ENCODE assay signal across 8 cellular contexts in the genomic region with DNA sequence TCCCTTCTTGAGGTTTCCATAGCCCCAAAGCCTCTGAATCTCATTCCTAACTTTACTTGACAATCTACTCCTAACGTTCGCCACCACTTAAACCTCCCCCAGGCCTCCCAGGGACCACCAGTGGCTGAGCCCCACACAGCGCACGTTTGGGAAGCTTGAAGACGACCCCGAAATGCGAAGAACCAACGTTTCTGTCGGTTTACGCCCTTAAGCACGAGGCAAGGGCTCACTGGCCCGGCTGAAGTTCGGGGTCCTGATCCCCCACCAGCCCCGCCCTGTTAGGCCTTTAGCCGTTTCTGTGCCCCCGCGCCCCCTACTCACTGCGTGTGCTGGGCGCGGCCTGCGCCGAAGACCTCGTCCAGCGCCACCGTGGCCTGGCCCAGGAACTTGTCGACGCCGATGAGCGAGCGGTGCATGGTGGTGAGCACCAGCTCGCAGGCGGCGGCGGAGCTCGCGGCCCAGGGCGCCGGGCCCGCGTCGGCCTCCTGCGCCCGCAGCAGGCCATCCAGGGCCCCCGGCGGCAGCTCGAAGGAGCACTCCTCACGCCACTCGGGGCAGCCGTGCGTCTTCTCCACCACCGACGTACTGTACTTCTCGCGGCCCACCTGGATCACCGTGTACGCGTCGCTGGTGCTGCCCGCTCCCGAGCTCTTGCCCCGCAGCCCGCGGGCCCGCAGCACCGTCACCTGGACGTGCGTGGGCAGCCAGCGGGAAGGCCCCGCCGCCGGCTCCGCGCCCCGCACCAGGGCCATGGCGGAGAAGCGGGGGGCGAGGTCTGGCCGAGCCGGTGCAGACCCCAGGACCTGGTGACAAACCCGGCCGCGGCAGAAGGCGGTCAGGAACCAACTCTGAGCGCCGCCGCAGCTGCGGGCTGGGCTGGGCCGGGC. TPM values are rescaled to one million over a fixed set of nuclear protein-coding genes. Genes with fewer than 3 reads are reported as not detected.
DNase-seq lines count a peak whose midpoint lies in the region; ATAC-seq and TF ChIP-seq lines count a peak whose summit lies in the region.

No MANE protein-coding gene starts in this region.

- intact Hi-C loops in colonic mucosa (cut with DNase I) = no loop called here
- intact Hi-C loops in right lobe of liver (cut with DNase I) = no loop called here

- peak; percentile 25 for ATAC-seq in HG03039 (IDR thresholded peaks at IDR 0.05; ENCODE audit: unreplicated experiment)
- peak; percentile 51 for ATAC-seq in SK-N-SH treated with all-trans-retinoic acid at 6 μM for 48 hours
- ATAC-seq in right lobe of liver = peak; percentile 5 to 37 (median 12)
- ATAC-seq in stimulated activated naive CD8-positive, alpha-beta T cell treated with anti-CD3 and anti-CD28 coated beads, Interleukin-15, amount 100 ng/mL, for 72 hours = peak; percentile 56

- H3K9me3 ChIP-seq in colonic mucosa (no peaks in the 10 kb centered on the region), right lobe of liver (no peaks in the 10 kb centered on the region)

- H3K27me3 ChIP-seq in colonic mucosa = no peaks in the 10 kb centered on the region
- no peaks in the 10 kb centered on the region for H3K27me3 ChIP-seq in right lobe of liver

- H3K9me3 Mint-ChIP-seq in stimulated activated naive CD8-positive, alpha-beta T cell treated with anti-CD3 and anti-CD28 coated beads, Interleukin-15, amount 100 ng/mL, for 72 hours = no peaks in the 10 kb centered on the region

- H3K9ac ChIP-seq in colonic mucosa (ENCODE audit: low read depth in 2 of 2, low read length in 2 of 2) = peak overlapping the region; percentile 86 to 90

- DNase-seq in activated T-cell treated with anti-CD3 and anti-CD28 coated beads for 48 hours (ENCODE audit: low read depth) (peak; percentile 13), activated T-cell treated with anti-CD3 and anti-CD28 coated beads for 4 hours (no peak), colonic mucosa (peak; percentile 29), right lobe of liver (peak in 1 of 3 donors; percentile 49), GM10248 (ENCODE audit: extremely low spot score) (no peak)
- peak; percentile 36 to 37 for DNase-seq in stimulated activated naive CD8-positive, alpha-beta T cell treated with anti-CD3 and anti-CD28 coated beads, Interleukin-15, amount 100 ng/mL, for 72 hours

- POLR2A ChIA-PET in GM10248 (lab: Yijun Ruan, JAX) = no interaction called here

- H3K4me1 ChIP-seq in colonic mucosa (no peaks in the 10 kb centered on the region), right lobe of liver (peaks cover 0 to 12% (median 0%) of the 10 kb centered on the region in 4 donors)

- H3K4me1 Mint-ChIP-seq in stimulated activated naive CD8-positive, alpha-beta T cell treated with anti-CD3 and anti-CD28 coated beads, Interleukin-15, amount 100 ng/mL, for 72 hours = peaks cover 24% of the 10 kb centered on the region

- H3K27me3 Mint-ChIP-seq in stimulated activated naive CD8-positive, alpha-beta T cell treated with anti-CD3 and anti-CD28 coated beads, Interleukin-15, amount 100 ng/mL, for 72 hours = peaks cover 16% of the 10 kb centered on the region

- WGBS in right lobe of liver (ENCODE audit: insufficient coverage, low coverage, low lambda C conversion rate, missing lambda C conversion rate) = 26% methylated on average over 13 of the region's 88 CpGs

- H3K27ac ChIP-seq in colonic mucosa (peak overlapping the region; percentile 70), right lobe of liver (peak overlapping the region; percentile 29 to 81 (median 69))

- H3K4me3 Mint-ChIP-seq in stimulated activated naive CD8-positive, alpha-beta T cell treated with anti-CD3 and anti-CD28 coated beads, Interleukin-15, amount 100 ng/mL, for 72 hours = peak overlapping the region; percentile 78 to 90

- no peaks in the 10 kb centered on the region for H3K36me3 ChIP-seq in colonic mucosa
- H3K36me3 ChIP-seq in right lobe of liver = no peaks in the 10 kb centered on the region

- TF ChIP-seq CTCF in colonic mucosa (IDR thresholded peaks at IDR 0.05) (no peak), right lobe of liver (IDR thresholded peaks at IDR 0.05) (no peak), GM10248 (IDR thresholded peaks at IDR 0.05; ENCODE audit: control extremely low read depth, extremely low read depth, low read depth, missing control alignments) (no peak)

- CTCF ChIA-PET in GM10248 (lab: Yijun Ruan, JAX) = interaction anchor here (1.1 to 2.3 kb wide), 3 partner anchors 15 to 178 kb away, joined by 3 to 5 read pairs (median 4); no protein-coding TSS in a partner anchor

- H3K4me3 ChIP-seq in colonic mucosa (peak overlapping the region; percentile 83), right lobe of liver (peak overlapping the region; percentile 81 to 91 (median 88))

- H3K27ac Mint-ChIP-seq in stimulated activated naive CD8-positive, alpha-beta T cell treated with anti-CD3 and anti-CD28 coated beads, Interleukin-15, amount 100 ng/mL, for 72 hours = peak overlapping the region; percentile 34 to 65

- peak; percentile 49 for TF ChIP-seq POLR2A in right lobe of liver (IDR thresholded peaks at IDR 0.05)

TF ChIP-seq in SK-N-SH treated with all-trans-retinoic acid at 6 μM for 48 hours, 23 proteins besides CTCF, POLR2A, EP300 and RAD21:
- no peak for TF ChIP-seq OSR1 (CRISPR knock-in tag; IDR thresholded peaks at IDR 0.05)

RNA-seq across cellular contexts. Expression of a gene that starts 0.5 kb away (rescaled TPM):
- total RNA-seq in colonic mucosa (10 to 100 TPM; 17.8 to 33.7 TPM), right lobe of liver (10 to 100 TPM in 3 of 6 experiments, 1 to 10 TPM in 3; 4.5 to 12.7 (median 9.0) TPM)

RNA-seq across cellular contexts. Expression of a gene that starts 40.8 kb away (rescaled TPM):
- total RNA-seq in colonic mucosa = 10 to 100 TPM; 16.1 to 26.4 TPM
- total RNA-seq in right lobe of liver = 10 to 100 TPM; 33.1 to 73.4 (median 56.6) TPM

Comparison
In these comparisons a context has a peak if more than half of its experiments do, and no peak if none do; other contexts are left out.
1. DNase-seq: peak in activated T-cell treated with anti-CD3 and anti-CD28 coated beads for 48 hours (single experiment), colonic mucosa (single experiment) and stimulated activated naive CD8-positive, alpha-beta T cell treated with anti-CD3 and anti-CD28 coated beads, Interleukin-15, amount 100 ng/mL, for 72 hours (2 of 2); none in activated T-cell treated with anti-CD3 and anti-CD28 coated beads for 4 hours (single experiment) and GM10248 (single experiment).
2. Peak in every context shown above with its lines, with median percentiles within 50 percentile points of each other: ATAC-seq.